Comparison of ENCODE assay signal across 1 cellular context in genomic region chr5:157470616-157471015, GRCh38.
TF ChIP-seq lines count a peak whose summit lies in the region.

No MANE protein-coding gene starts in this region.

TF ChIP-seq in IMR-90, 13 proteins besides CTCF, POLR2A, EP300 and RAD21:
- TF ChIP-seq ELK1 (IDR thresholded peaks at IDR 0.05; ENCODE audit: borderline replicate concordance, low read depth, low read length) (no peak), MAZ (IDR thresholded peaks at IDR 0.05; ENCODE audit: borderline replicate concordance, low read depth, low read length) (no peak), SMC3 (IDR thresholded peaks at IDR 0.05; ENCODE audit: low read depth, low read length) (no peak), CEBPB (IDR thresholded peaks at IDR 0.05; ENCODE audit: low read depth, low read length) (no peak), MAFK (IDR thresholded peaks at IDR 0.05; ENCODE audit: low read depth, low read length) (no peak), CHD1 (IDR thresholded peaks at IDR 0.05; ENCODE audit: low read depth, low read length) (no peak), RFX5 (IDR thresholded peaks at IDR 0.05; ENCODE audit: low read depth, low read length) (no peak)
